In the genomic region with DNA sequence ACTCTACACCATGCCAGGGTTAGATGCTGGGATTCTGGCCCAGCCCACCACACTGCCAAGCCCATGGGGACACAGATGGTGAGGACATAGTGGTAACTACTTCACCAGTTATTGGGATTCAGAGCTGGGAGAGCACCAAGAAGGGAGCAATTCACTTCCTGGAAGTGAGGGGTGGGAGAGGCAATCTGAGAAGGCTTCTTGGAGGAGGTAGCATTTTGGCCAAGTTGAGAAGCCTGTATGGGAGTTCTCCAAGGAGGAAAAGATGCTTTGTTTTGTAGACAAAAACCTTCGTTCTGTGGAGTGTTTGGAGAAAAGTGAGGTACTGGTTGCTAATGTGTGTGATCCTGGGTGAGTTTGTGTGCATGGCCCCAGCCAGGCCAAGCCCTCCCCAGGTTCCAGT, we compare ENCODE assay signal across 24 cellular contexts. TPM values are rescaled to one million over a fixed set of nuclear protein-coding genes. Genes with fewer than 3 reads are reported as not detected.
"Had no signal": no experiment of that assay in that cellular context is flagged by ENCODE, and none has a peak within 500 bp of the region (broad histone marks: within the 10 kb centered on the region; RNA-seq: fewer than 3 reads in every experiment).

No MANE protein-coding gene starts in this region.

- H3K36me3 ChIP-seq: pancreas, right lobe of liver, thoracic aorta, transverse colon had no signal

- H3K9me3 ChIP-seq: pancreas, psoas muscle, right lobe of liver, stomach, thoracic aorta, transverse colon had no signal

- H3K9me3 Mint-ChIP-seq: natural killer cell treated with Interleukin-12 subunit alpha and Interleukin-12 subunit beta and Interleukin-15 and Interleukin-18, amount 100 ng/mL, for 72 hours had no signal

- DNase-seq: erythroblast; foreskin melanocyte; head of caudate nucleus; left colon; left ventricle myocardium superior; mesenchymal stem cell; midbrain; occipital lobe; psoas muscle; retina; right lobe of liver; stimulated activated CD4-positive, alpha-beta T cell treated with anti-CD3 and anti-CD28 coated beads, Interleukin-4, amount 100 ng/mL, for 1 hour; stimulated activated naive CD4-positive, alpha-beta T cell; stomach; substantia nigra; transverse colon had no signal

- FAIRE-seq: endothelial cell of umbilical vein, pancreas, urothelium cell line had no signal

- H3K36me3 Mint-ChIP-seq: natural killer cell treated with Interleukin-12 subunit alpha and Interleukin-12 subunit beta and Interleukin-15 and Interleukin-18, amount 100 ng/mL, for 72 hours had no signal

- H3K27ac Mint-ChIP-seq: natural killer cell treated with Interleukin-12 subunit alpha and Interleukin-12 subunit beta and Interleukin-15 and Interleukin-18, amount 100 ng/mL, for 72 hours had no signal

- H3K27me3 ChIP-seq: hepatocyte, pancreas, right lobe of liver, stomach, transverse colon had no signal

- ATAC-seq: left colon; left ventricle myocardium superior; natural killer cell treated with Interleukin-12 subunit alpha and Interleukin-12 subunit beta and Interleukin-15 and Interleukin-18, amount 100 ng/mL, for 72 hours; pancreas; psoas muscle; right lobe of liver had no signal

- H3K4me3 Mint-ChIP-seq: natural killer cell treated with Interleukin-12 subunit alpha and Interleukin-12 subunit beta and Interleukin-15 and Interleukin-18, amount 100 ng/mL, for 72 hours had no signal

- H3K4me3 ChIP-seq: hepatocyte, lung, pancreas, psoas muscle, right lobe of liver, stomach, thoracic aorta, transverse colon had no signal

- H2AFZ ChIP-seq: hepatocyte had no signal

- H3K27ac ChIP-seq: pancreas, psoas muscle, right lobe of liver, thoracic aorta, transverse colon had no signal

- H3K27me3 Mint-ChIP-seq: natural killer cell treated with Interleukin-12 subunit alpha and Interleukin-12 subunit beta and Interleukin-15 and Interleukin-18, amount 100 ng/mL, for 72 hours had no signal

- H3K4me2 ChIP-seq: hepatocyte had no signal

RNA-seq across cellular contexts. Expression of a gene that starts 36.1 kb away (rescaled TPM):
- total RNA-seq: endothelial cell of umbilical vein; hepatocyte; kidney epithelial cell; left colon; left ventricle myocardium superior; lung; natural killer cell treated with Interleukin-12 subunit alpha and Interleukin-12 subunit beta and Interleukin-15 and Interleukin-18, amount 100 ng/mL, for 72 hours; pancreas; psoas muscle; right lobe of liver; stomach; thoracic aorta; transverse colon had no signal
- polyA plus RNA-seq: endothelial cell of umbilical vein, pancreas, stomach had no signal
